ENCODE assay signal across 16 cellular contexts in genomic region chr3:148865039-148865438, GRCh38. TPM values are rescaled to one million over a fixed set of nuclear protein-coding genes. Genes with fewer than 3 reads are reported as not detected.
DNase-seq lines count a peak whose midpoint lies in the region; ATAC-seq and TF ChIP-seq lines count a peak whose summit lies in the region.
"Had no signal": no experiment of that assay in that cellular context is flagged by ENCODE, and none has a peak within 500 bp of the region (broad histone marks: within the 10 kb centered on the region; RNA-seq: fewer than 3 reads in every experiment).

A gene with protein sequence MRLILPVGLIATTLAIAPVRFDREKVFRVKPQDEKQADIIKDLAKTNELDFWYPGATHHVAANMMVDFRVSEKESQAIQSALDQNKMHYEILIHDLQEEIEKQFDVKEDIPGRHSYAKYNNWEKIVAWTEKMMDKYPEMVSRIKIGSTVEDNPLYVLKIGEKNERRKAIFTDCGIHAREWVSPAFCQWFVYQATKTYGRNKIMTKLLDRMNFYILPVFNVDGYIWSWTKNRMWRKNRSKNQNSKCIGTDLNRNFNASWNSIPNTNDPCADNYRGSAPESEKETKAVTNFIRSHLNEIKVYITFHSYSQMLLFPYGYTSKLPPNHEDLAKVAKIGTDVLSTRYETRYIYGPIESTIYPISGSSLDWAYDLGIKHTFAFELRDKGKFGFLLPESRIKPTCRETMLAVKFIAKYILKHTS (plus strand): TSS chr3:148865296. CDS start chr3:148865308, 12 bp downstream.

- DNase-seq in GF-D8 (lab: John Stamatoyannopoulos, UW) (peak; percentile 64), colonic mucosa (no peak), pulmonary artery endothelial cell (ENCODE audit: low read depth, low spot score) (no peak), HAP-1 (ENCODE audit: low spot score in 2 of 2) (no peak), putamen (ENCODE audit: low spot score) (no peak)
- DNase-seq in activated T-helper 2 cell treated with anti-CD3 and anti-CD28 coated beads, Interferon-gamma antibody, Interleukin-2, Interleukin-4, amounts not matched to agents 10 μg/mL and 5 μg/mL and 100 μg/mL, durations not matched to agents 14 hours and 24 hours and 36 hours (ENCODE audit: low spot score), result no peak
- DNase-seq: CD8-positive, alpha-beta memory T cell; DMS79; HFFc6; NCI-H2081 treated with DMSO at 0.1 percent for 48 hours; NCI-H510A treated with DMSO at 0.1 percent for 48 hours had no signal

- H3K4me3 Mint-ChIP-seq in activated T-helper 2 cell treated with anti-CD3 and anti-CD28 coated beads, Interferon-gamma antibody, Interleukin-2, Interleukin-4, amounts not matched to agents 10 μg/mL and 5 μg/mL and 100 μg/mL, durations not matched to agents 14 hours and 24 hours and 36 hours (ENCODE audit: low read depth), result no peak within 1 kb of the TSS
- H3K4me3 Mint-ChIP-seq: CD8-positive, alpha-beta memory T cell; HFFc6 had no signal

- H3K27ac ChIP-seq in colonic mucosa, result no peak within 1 kb of the TSS
- H3K27ac ChIP-seq: A549; BLaER1 treated with 17β-estradiol and CSF1 and Interleukin-3, amounts not matched to agents 10 nM and 100 nM had no signal

- H3K9ac ChIP-seq in Loucy (ENCODE audit: low read depth, low read length, poor library complexity, severe bottlenecking), result no peak within 1 kb of the TSS
- H3K9ac ChIP-seq in colonic mucosa (ENCODE audit: low read depth in 2 of 2, low read length in 2 of 2), result no peak within 1 kb of the TSS
- H3K9ac ChIP-seq: BLaER1 treated with 17β-estradiol and CSF1 and Interleukin-3, amounts not matched to agents 10 nM and 100 nM had no signal

- intact Hi-C loops in colonic mucosa (cut with DNase I), result no loop called here
- intact Hi-C loops in activated T-helper 2 cell treated with anti-CD3 and anti-CD28 coated beads, Interferon-gamma antibody, Interleukin-2, Interleukin-4, amounts not matched to agents 10 μg/mL and 5 μg/mL and 100 μg/mL, durations not matched to agents 14 hours and 24 hours and 36 hours (cut with micrococcal nuclease), result no loop called here

- no peak within 1 kb of the TSS for H3K27ac Mint-ChIP-seq in activated T-helper 2 cell treated with anti-CD3 and anti-CD28 coated beads, Interferon-gamma antibody, Interleukin-2, Interleukin-4, amounts not matched to agents 10 μg/mL and 5 μg/mL and 100 μg/mL, durations not matched to agents 14 hours and 24 hours and 36 hours
- H3K27ac Mint-ChIP-seq: CD8-positive, alpha-beta memory T cell; HFFc6 had no signal

- no peak within 1 kb of the TSS for H2AFZ ChIP-seq in Loucy (ENCODE audit: low read length)

- in situ Hi-C loops in HAP-1 (cut with MboI; ENCODE audit: low sequenced_read_pairs), result no loop called here

- H3K9me3 Mint-ChIP-seq in activated T-helper 2 cell treated with anti-CD3 and anti-CD28 coated beads, Interferon-gamma antibody, Interleukin-2, Interleukin-4, amounts not matched to agents 10 μg/mL and 5 μg/mL and 100 μg/mL, durations not matched to agents 14 hours and 24 hours and 36 hours, result no peaks in the 10 kb centered on the region
- H3K9me3 Mint-ChIP-seq: CD8-positive, alpha-beta memory T cell; HFFc6 had no signal

- H3K9me3 ChIP-seq in Loucy (ENCODE audit: insufficient read depth, low read depth, low read length), result no peaks in the 10 kb centered on the region
- H3K9me3 ChIP-seq in colonic mucosa, result no peaks in the 10 kb centered on the region
- no peaks in the 10 kb centered on the region for H3K9me3 ChIP-seq in HAP-1
- H3K9me3 ChIP-seq: A549; BLaER1 treated with 17β-estradiol and CSF1 and Interleukin-3, amounts not matched to agents 10 nM and 100 nM had no signal

- H3K27me3 Mint-ChIP-seq in activated T-helper 2 cell treated with anti-CD3 and anti-CD28 coated beads, Interferon-gamma antibody, Interleukin-2, Interleukin-4, amounts not matched to agents 10 μg/mL and 5 μg/mL and 100 μg/mL, durations not matched to agents 14 hours and 24 hours and 36 hours (ENCODE audit: low read depth), result peaks cover 16% of the 10 kb centered on the region

- no peaks in the 10 kb centered on the region for H3K36me3 ChIP-seq in Loucy (ENCODE audit: insufficient read depth, low read length)
- H3K36me3 ChIP-seq in colonic mucosa, result no peaks in the 10 kb centered on the region
- H3K36me3 ChIP-seq in HAP-1 (replicated peaks), result no peaks in the 10 kb centered on the region
- H3K36me3 ChIP-seq: BLaER1 treated with 17β-estradiol and CSF1 and Interleukin-3, amounts not matched to agents 10 nM and 100 nM had no signal

- peaks cover 52% of the 10 kb centered on the region for H3K4me1 ChIP-seq in Loucy (ENCODE audit: insufficient read depth, low read length, poor library complexity, severe bottlenecking)
- H3K4me1 ChIP-seq in colonic mucosa, result no peaks in the 10 kb centered on the region
- no peaks in the 10 kb centered on the region for H3K4me1 ChIP-seq in HAP-1
- H3K4me1 ChIP-seq: A549; BLaER1 treated with 17β-estradiol and CSF1 and Interleukin-3, amounts not matched to agents 10 nM and 100 nM had no signal

- H3K4me2 ChIP-seq in Loucy (ENCODE audit: low read depth, low read length, poor library complexity, severe bottlenecking), result peak within 1 kb of the TSS; percentile 38
- H3K4me2 ChIP-seq: A549; BLaER1 treated with 17β-estradiol and CSF1 and Interleukin-3, amounts not matched to agents 10 nM and 100 nM had no signal

- H3K36me3 Mint-ChIP-seq in activated T-helper 2 cell treated with anti-CD3 and anti-CD28 coated beads, Interferon-gamma antibody, Interleukin-2, Interleukin-4, amounts not matched to agents 10 μg/mL and 5 μg/mL and 100 μg/mL, durations not matched to agents 14 hours and 24 hours and 36 hours (ENCODE audit: low read depth), result no peaks in the 10 kb centered on the region
- H3K36me3 Mint-ChIP-seq: CD8-positive, alpha-beta memory T cell had no signal

- H3K4me3 ChIP-seq in Loucy (ENCODE audit: low read length, poor library complexity, severe bottlenecking), result peak within 1 kb of the TSS; percentile 16
- H3K4me3 ChIP-seq in colonic mucosa, result no peak within 1 kb of the TSS
- H3K4me3 ChIP-seq in HAP-1, result no peak within 1 kb of the TSS
- H3K4me3 ChIP-seq: A549; BLaER1 treated with 17β-estradiol and CSF1 and Interleukin-3, amounts not matched to agents 10 nM and 100 nM had no signal

- H3F3A ChIP-seq in Loucy (ENCODE audit: low read depth), result peaks cover 3% of the 10 kb centered on the region; the same call in 1 of the 2 replicates

- H3K79me2 ChIP-seq in Loucy (ENCODE audit: insufficient read depth, low read length), result no peaks in the 10 kb centered on the region

- no peaks in the 10 kb centered on the region for H3K9me2 ChIP-seq in Loucy (replicated peaks; ENCODE audit: low read depth, low read length)

- no peaks in the 10 kb centered on the region for H3K27me3 ChIP-seq in Loucy (ENCODE audit: insufficient read depth, low read length, poor library complexity, severe bottlenecking)
- no peaks in the 10 kb centered on the region for H3K27me3 ChIP-seq in colonic mucosa
- peaks cover 5% of the 10 kb centered on the region; the same call in 1 of the 2 replicates for H3K27me3 ChIP-seq in HAP-1 (ENCODE audit: low read depth)
- H3K27me3 ChIP-seq: BLaER1 treated with 17β-estradiol and CSF1 and Interleukin-3, amounts not matched to agents 10 nM and 100 nM had no signal

- H3K4me1 Mint-ChIP-seq in activated T-helper 2 cell treated with anti-CD3 and anti-CD28 coated beads, Interferon-gamma antibody, Interleukin-2, Interleukin-4, amounts not matched to agents 10 μg/mL and 5 μg/mL and 100 μg/mL, durations not matched to agents 14 hours and 24 hours and 36 hours (ENCODE audit: low read depth), result peaks cover 2% of the 10 kb centered on the region
- H3K4me1 Mint-ChIP-seq: CD8-positive, alpha-beta memory T cell had no signal

- no peak for ATAC-seq in HG02981 (IDR thresholded peaks at IDR 0.05; ENCODE audit: unreplicated experiment)
- ATAC-seq: A549 had no signal

- no peaks in the 10 kb centered on the region for H4K20me1 ChIP-seq in Loucy (ENCODE audit: insufficient read depth, low read length, poor library complexity, severe bottlenecking)
- H4K20me1 ChIP-seq: BLaER1 treated with 17β-estradiol and CSF1 and Interleukin-3, amounts not matched to agents 10 nM and 100 nM had no signal

- no peak for TF ChIP-seq CTCF in Loucy (conservative IDR thresholded peaks at IDR 0.05; ENCODE audit: low read length)
- no peak for TF ChIP-seq CTCF in colonic mucosa (IDR thresholded peaks at IDR 0.05)

RNA-seq across cellular contexts. Expression of the gene that starts here (rescaled TPM):
- total RNA-seq in colonic mucosa (10 to 100 TPM; 12.3 to 12.6 TPM), pulmonary artery endothelial cell (13.2 and 23.5 TPM in 2 replicates)
- not detected in 2 replicates for total RNA-seq in activated T-helper 2 cell treated with anti-CD3 and anti-CD28 coated beads, Interferon-gamma antibody, Interleukin-2, Interleukin-4, amounts not matched to agents 10 μg/mL and 5 μg/mL and 100 μg/mL, durations not matched to agents 14 hours and 24 hours and 36 hours
- total RNA-seq: CD8-positive, alpha-beta memory T cell; H4 had no signal

Comparison
In these comparisons a context has a peak if more than half of its experiments do, and no peak if none do; other contexts are left out.
1. RNA of the gene that starts here (total RNA-seq): 13.2 to 23.5 TPM in pulmonary artery endothelial cell and 12.3 to 12.6 TPM in colonic mucosa; not detected in activated T-helper 2 cell treated with anti-CD3 and anti-CD28 coated beads, Interferon-gamma antibody, Interleukin-2, Interleukin-4, amounts not matched to agents 10 μg/mL and 5 μg/mL and 100 μg/mL, durations not matched to agents 14 hours and 24 hours and 36 hours; every median in the first group is over 10 times any median in the second.